Comparison of ENCODE assay signal across 1 cellular context in the genomic region with DNA sequence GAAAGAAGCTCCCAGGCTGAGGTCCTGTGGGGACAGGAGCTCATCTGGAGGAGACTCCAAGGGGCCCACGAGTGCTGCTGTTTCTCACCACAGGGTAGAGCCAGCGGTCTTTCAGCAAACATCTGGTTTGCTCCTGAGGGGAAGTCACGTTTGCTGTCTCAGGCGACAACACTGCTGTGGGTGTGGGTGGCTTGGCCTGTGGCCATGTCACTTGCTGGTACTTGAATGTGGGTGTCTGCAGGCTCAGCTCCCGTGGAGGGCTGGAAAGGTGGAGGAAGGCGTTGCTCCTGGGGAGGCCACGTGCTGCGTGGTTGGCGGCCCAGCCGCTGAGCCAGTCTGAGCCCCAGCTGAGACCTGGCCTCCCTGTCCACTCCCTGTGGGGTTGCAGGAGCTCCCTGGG.
TF ChIP-seq lines count a peak whose summit lies in the region.

No MANE protein-coding gene starts in this region.

TF ChIP-seq in HepG2, 621 proteins besides CTCF, POLR2A, EP300 and RAD21 (continued from another document):
- TF ChIP-seq, protein P1, sequence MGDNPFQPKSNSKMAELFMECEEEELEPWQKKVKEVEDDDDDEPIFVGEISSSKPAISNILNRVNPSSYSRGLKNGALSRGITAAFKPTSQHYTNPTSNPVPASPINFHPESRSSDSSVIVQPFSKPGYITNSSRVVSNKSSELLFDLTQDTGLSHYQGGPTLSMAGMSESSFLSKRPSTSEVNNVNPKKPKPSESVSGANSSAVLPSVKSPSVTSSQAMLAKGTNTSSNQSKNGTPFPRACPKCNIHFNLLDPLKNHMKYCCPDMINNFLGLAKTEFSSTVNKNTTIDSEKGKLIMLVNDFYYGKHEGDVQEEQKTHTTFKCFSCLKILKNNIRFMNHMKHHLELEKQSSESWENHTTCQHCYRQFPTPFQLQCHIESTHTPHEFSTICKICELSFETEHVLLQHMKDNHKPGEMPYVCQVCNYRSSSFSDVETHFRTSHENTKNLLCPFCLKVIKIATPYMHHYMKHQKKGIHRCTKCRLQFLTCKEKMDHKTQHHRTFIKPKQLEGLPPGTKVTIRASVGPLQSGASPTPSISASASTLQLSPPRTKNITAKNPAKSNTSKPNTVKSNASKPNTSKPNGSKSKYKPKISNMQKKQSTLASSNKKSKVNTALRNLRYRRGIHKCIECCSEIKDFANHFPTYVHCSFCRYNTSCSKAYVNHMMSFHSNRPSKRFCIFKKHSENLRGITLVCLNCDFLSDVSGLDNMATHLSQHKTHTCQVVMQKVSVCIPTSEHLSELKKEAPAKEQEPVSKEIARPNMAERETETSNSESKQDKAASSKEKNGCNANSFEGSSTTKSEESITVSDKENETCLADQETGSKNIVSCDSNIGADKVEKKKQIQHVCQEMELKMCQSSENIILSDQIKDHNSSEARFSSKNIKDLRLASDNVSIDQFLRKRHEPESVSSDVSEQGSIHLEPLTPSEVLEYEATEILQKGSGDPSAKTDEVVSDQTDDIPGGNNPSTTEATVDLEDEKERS (CRISPR knock-in tag; IDR thresholded peaks at IDR 0.05) = no peak
- TF ChIP-seq ZFYVE20 (CRISPR knock-in tag; IDR thresholded peaks at IDR 0.05; ENCODE audit: borderline replicate concordance, low read depth) = no peak
- no peak for TF ChIP-seq ZNF101 (CRISPR knock-in tag; IDR thresholded peaks at IDR 0.05; ENCODE audit: borderline replicate concordance, low read depth)
- no peak for TF ChIP-seq REPIN1 (CRISPR knock-in tag; IDR thresholded peaks at IDR 0.05; ENCODE audit: borderline replicate concordance, low read depth)
- no peak for TF ChIP-seq ZNF83 (CRISPR knock-in tag; IDR thresholded peaks at IDR 0.05; ENCODE audit: borderline replicate concordance)
- TF ChIP-seq ZNF563 (CRISPR knock-in tag; IDR thresholded peaks at IDR 0.05) = no peak
- no peak for TF ChIP-seq ZNF629 (CRISPR knock-in tag; conservative IDR thresholded peaks at IDR 0.05)
- no peak for TF ChIP-seq THYN1 (CRISPR knock-in tag; IDR thresholded peaks at IDR 0.05; ENCODE audit: borderline replicate concordance, low read depth)
- TF ChIP-seq ZNF317 (CRISPR knock-in tag; IDR thresholded peaks at IDR 0.05) = no peak
- no peak for TF ChIP-seq MTA1 (CRISPR knock-in tag; IDR thresholded peaks at IDR 0.05; ENCODE audit: borderline replicate concordance)
- no peak for TF ChIP-seq ZZZ3 (CRISPR knock-in tag; IDR thresholded peaks at IDR 0.05; ENCODE audit: borderline replicate concordance)
- TF ChIP-seq LCORL (IDR thresholded peaks at IDR 0.05) = no peak
- TF ChIP-seq LCORL (CRISPR knock-in tag; IDR thresholded peaks at IDR 0.05) = no peak
- TF ChIP-seq, protein P2, sequence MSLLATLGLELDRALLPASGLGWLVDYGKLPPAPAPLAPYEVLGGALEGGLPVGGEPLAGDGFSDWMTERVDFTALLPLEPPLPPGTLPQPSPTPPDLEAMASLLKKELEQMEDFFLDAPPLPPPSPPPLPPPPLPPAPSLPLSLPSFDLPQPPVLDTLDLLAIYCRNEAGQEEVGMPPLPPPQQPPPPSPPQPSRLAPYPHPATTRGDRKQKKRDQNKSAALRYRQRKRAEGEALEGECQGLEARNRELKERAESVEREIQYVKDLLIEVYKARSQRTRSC (CRISPR knock-in tag; IDR thresholded peaks at IDR 0.05; ENCODE audit: low read depth) = no peak
- no peak for TF ChIP-seq HNRNPUL1 (IDR thresholded peaks at IDR 0.05; ENCODE audit: low read depth, low read length)
- TF ChIP-seq FOSL1 (CRISPR knock-in tag; IDR thresholded peaks at IDR 0.05; ENCODE audit: borderline replicate concordance) = no peak
